8 cellular contexts compared by ENCODE assay signal in the genomic region with DNA sequence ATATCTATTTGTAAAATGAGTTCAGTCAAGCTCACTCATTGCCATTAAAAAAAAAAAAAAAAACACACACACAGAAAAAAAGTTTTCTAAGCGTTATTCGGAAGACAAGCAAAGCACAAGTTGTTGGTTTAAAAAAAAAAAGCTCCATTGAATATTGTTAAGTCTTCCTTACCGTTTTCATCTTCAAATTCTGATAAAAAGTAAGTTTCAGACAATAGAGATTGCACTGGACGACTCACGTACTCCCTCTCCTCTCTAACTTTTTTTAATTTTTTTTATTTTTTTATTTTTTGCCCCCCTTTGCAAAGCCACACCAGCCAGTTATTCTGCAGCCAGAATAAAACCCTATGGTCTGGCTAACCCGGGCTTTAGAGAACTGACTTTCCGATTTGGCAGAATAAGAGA. TPM values are rescaled to one million over a fixed set of nuclear protein-coding genes. Genes with fewer than 3 reads are reported as not detected.
A peak's percentile ranks its signal among the peaks of the same experiment; 100 is the strongest.
DNase-seq lines count a peak whose midpoint lies in the region; ATAC-seq and TF ChIP-seq lines count a peak whose summit lies in the region.

No MANE protein-coding gene starts in this region.

- TF ChIP-seq CTCF in liver (IDR thresholded peaks at IDR 0.05; ENCODE audit: low read depth, low read length, missing input control) (no peak), upper lobe of right lung (IDR thresholded peaks at IDR 0.05) (no peak)

- H3K36me3 ChIP-seq in adipocyte (ENCODE audit: control insufficient read depth, insufficient read depth, low read length, severe bottlenecking) (no peaks in the 10 kb centered on the region), liver (ENCODE audit: control insufficient read depth in 4 of 4, insufficient read depth in 3 of 4, low read depth in 1 of 4, low read length in 3 of 4) (no peaks in the 10 kb centered on the region), upper lobe of right lung (no peaks in the 10 kb centered on the region)

- intact Hi-C loops in upper lobe of right lung (cut with DNase I), result loop anchor here (10.0 kb wide), 1 partner anchor 666 kb away; no protein-coding TSS in a partner anchor

- TF ChIP-seq RAD21 in liver (IDR thresholded peaks at IDR 0.05), result no peak

- H3K9me3 ChIP-seq in adipocyte (ENCODE audit: control insufficient read depth, low read length) (no peaks in the 10 kb centered on the region), liver (ENCODE audit: control insufficient read depth in 4 of 4, low read length in 3 of 4) (no peaks in the 10 kb centered on the region), upper lobe of right lung (no peaks in the 10 kb centered on the region)

- ATAC-seq in GM18517 (IDR thresholded peaks at IDR 0.05; ENCODE audit: unreplicated experiment) (peak; percentile 2), HG02943 (IDR thresholded peaks at IDR 0.05; ENCODE audit: low read depth, unreplicated experiment) (peak; percentile 28), upper lobe of right lung (no peak), GM21390 (IDR thresholded peaks at IDR 0.05; ENCODE audit: unreplicated experiment) (no peak)

- H3K27me3 ChIP-seq in adipocyte (replicated peaks; ENCODE audit: control insufficient read depth, insufficient read depth, low read length) (no peaks in the 10 kb centered on the region), liver (ENCODE audit: control insufficient read depth in 4 of 4, insufficient read depth in 4 of 4, low read length in 3 of 4) (no peaks in the 10 kb centered on the region), upper lobe of right lung (no peaks in the 10 kb centered on the region)

- H3K4me1 ChIP-seq in adipocyte (ENCODE audit: control insufficient read depth, insufficient read depth, low read length) (peaks cover 29% of the 10 kb centered on the region), liver (ENCODE audit: control insufficient read depth in 4 of 4, insufficient read depth in 4 of 4, low read length in 3 of 4) (peaks cover 3 to 30% (median 20%) of the 10 kb centered on the region in 4 donors), upper lobe of right lung (peaks cover 15% of the 10 kb centered on the region)

- H3K27ac ChIP-seq in liver (ENCODE audit: low read depth in 1 of 2, low read length in 2 of 2), result peak overlapping the region; percentile 91 to 98
- H3K27ac ChIP-seq in upper lobe of right lung, result peak overlapping the region; percentile 58

- peak overlapping the region; percentile 93 for H3K9ac ChIP-seq in adipocyte (ENCODE audit: low read length)
- H3K9ac ChIP-seq in liver (ENCODE audit: low read depth in 1 of 2, low read length in 2 of 2), result peak overlapping the region; percentile 86 to 89

- peak; percentile 53 for DNase-seq in adipocyte (ENCODE audit: low read depth)
- no peak for DNase-seq in upper lobe of right lung
- no peak for DNase-seq in ureter (ENCODE audit: low spot score)
- DNase-seq in NCI-H226, result no peak

- 1% methylated on average over 7 of the region's 7 CpGs for WGBS in liver

- H3K4me3 ChIP-seq in adipocyte (ENCODE audit: low read length) (peak overlapping the region; percentile 92), liver (ENCODE audit: low read depth in 1 of 3, low read length in 3 of 3) (peak overlapping the region; percentile 44 to 97 (median 82)), upper lobe of right lung (peak overlapping the region; percentile 73)

TF ChIP-seq in liver, 16 proteins besides CTCF, POLR2A, EP300 and RAD21:
- TF ChIP-seq RXRA (IDR thresholded peaks at IDR 0.05), result no peak
- no peak for TF ChIP-seq TAF1 (conservative IDR thresholded peaks at IDR 0.05)
- no peak for TF ChIP-seq ZBTB33 (IDR thresholded peaks at IDR 0.05)
- no peak for TF ChIP-seq EGR1 (IDR thresholded peaks at IDR 0.05; ENCODE audit: low read depth in 2 of 2)
- no peak for TF ChIP-seq NR2F2 (IDR thresholded peaks at IDR 0.05)
- no peak for TF ChIP-seq YY1 (IDR thresholded peaks at IDR 0.05)

RNA-seq across cellular contexts. Expression of gene ADAMTS6, which starts 0.5 kb away (rescaled TPM):
- total RNA-seq in liver, result 1 to 10 TPM in 1 of 2 donors, under 1 TPM in 1; 0.92 to 2.0 TPM
- under 1 TPM; 0.06 to 0.26 TPM for polyA plus RNA-seq in liver
- 2.3 TPM for total RNA-seq in upper lobe of right lung
- total RNA-seq in ureter, result 2.6 TPM

Comparison
In these comparisons a context has a peak if more than half of its experiments do, and no peak if none do; other contexts are left out.
1. ATAC-seq: peak in GM18517 (single experiment) and HG02943 (single experiment); none in upper lobe of right lung (single experiment) and GM21390 (single experiment).
2. Peak in every context shown above with its lines, with median percentiles within 50 percentile points of each other: H3K4me3 ChIP-seq.